ENCODE assay signal across 22 cellular contexts in the genomic region with DNA sequence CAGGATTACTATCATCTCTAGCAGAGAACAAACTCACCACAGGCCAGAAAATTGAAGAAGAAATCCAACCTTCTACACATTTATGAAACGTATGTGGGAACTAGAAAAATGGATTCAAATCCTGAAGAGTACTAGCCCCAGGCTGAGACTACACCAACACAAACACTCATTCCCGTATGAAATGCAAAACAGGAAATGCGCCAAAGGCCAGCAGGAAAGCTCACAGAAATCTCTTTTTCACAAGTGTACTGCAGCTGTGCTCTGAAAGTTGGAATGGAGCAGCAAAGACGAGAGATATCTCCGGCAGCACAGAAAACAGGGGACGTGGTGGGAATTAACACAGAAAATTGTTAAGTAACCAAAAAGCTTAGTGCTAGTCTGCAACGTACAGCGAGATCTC.
DNase-seq lines count a peak whose midpoint lies in the region; ATAC-seq and TF ChIP-seq lines count a peak whose summit lies in the region.
"Had no signal": no experiment of that assay in that cellular context is flagged by ENCODE, and none has a peak within 500 bp of the region (broad histone marks: within the 10 kb centered on the region; RNA-seq: fewer than 3 reads in every experiment).

No MANE protein-coding gene starts in this region.

- no peak for TF ChIP-seq EP300 in ovary (IDR thresholded peaks at IDR 0.05)

- 6 to 12% (median 6%) methylated on average over 8 of the region's 8 CpGs for WGBS in ovary, 3 donors

- H3K4me1 ChIP-seq in left ventricle myocardium inferior (peaks cover 20% of the 10 kb centered on the region), ovary (ENCODE audit: insufficient read depth) (peaks cover 3% of the 10 kb centered on the region)

- H3K4me3 Mint-ChIP-seq in WTC11: 0 out of 2 replicates have a peak overlapping the region, but pooled peaks have one; percentile 2
- H3K4me3 Mint-ChIP-seq: activated B cell treated with CpG ODN at 0.5 μM for 24 hours; activated CD8-positive, alpha-beta T cell treated with anti-CD3 and anti-CD28 coated beads, Interleukin-2, amount 10 ng/mL, durations not matched to agents 7 days and 5 days; activated naive CD8-positive, alpha-beta T cell treated with anti-CD3 and anti-CD28 coated beads for 36 hours; activated T-cell treated with anti-CD3 and anti-CD28 coated beads, Interleukin-2, amount 50 U/mL, for 4 hours; CD8-positive, alpha-beta T cell; dendritic cell treated with granulocyte-macrophage colony-stimulating factor and Interleukin-4, amounts not matched to agents 40 ng/mL and 50 ng/mL, for 4 days had no signal

- H3K27ac Mint-ChIP-seq in WTC11: peak overlapping the region; percentile 89
- H3K27ac Mint-ChIP-seq: activated B cell treated with CpG ODN at 0.5 μM for 24 hours; activated CD8-positive, alpha-beta T cell treated with anti-CD3 and anti-CD28 coated beads, Interleukin-2, amount 10 ng/mL, durations not matched to agents 7 days and 5 days; activated naive CD8-positive, alpha-beta T cell treated with anti-CD3 and anti-CD28 coated beads for 36 hours; CD8-positive, alpha-beta T cell; dendritic cell treated with granulocyte-macrophage colony-stimulating factor and Interleukin-4, amounts not matched to agents 40 ng/mL and 50 ng/mL, for 4 days had no signal

- no peaks in the 10 kb centered on the region for H3K27me3 ChIP-seq in left ventricle myocardium inferior (ENCODE audit: low read depth)
- no peaks in the 10 kb centered on the region for H3K27me3 ChIP-seq in ovary
- H3K27me3 ChIP-seq: brain microvascular endothelial cell, sigmoid colon had no signal

- H3K4me1 Mint-ChIP-seq in WTC11: peaks cover 29% of the 10 kb centered on the region
- H3K4me1 Mint-ChIP-seq: activated B cell treated with CpG ODN at 0.5 μM for 24 hours; activated naive CD8-positive, alpha-beta T cell treated with anti-CD3 and anti-CD28 coated beads for 36 hours had no signal

- no peaks in the 10 kb centered on the region for H3K9me3 Mint-ChIP-seq in WTC11

- H3K9me3 ChIP-seq in left ventricle myocardium inferior (replicated peaks): peaks cover 9% of the 10 kb centered on the region
- no peaks in the 10 kb centered on the region for H3K9me3 ChIP-seq in ovary
- H3K9me3 ChIP-seq: sigmoid colon had no signal

- peak; percentile 34; the same call in 1 of the 2 replicates for ATAC-seq in WTC11
- ATAC-seq: activated CD8-positive, alpha-beta T cell treated with anti-CD3 and anti-CD28 coated beads, Interleukin-2, amount 10 ng/mL, durations not matched to agents 7 days and 5 days; activated T-cell treated with anti-CD3 and anti-CD28 coated beads, Interleukin-2, amount 50 U/mL, for 4 hours; CD8-positive, alpha-beta T cell; stimulated activated naive CD8-positive, alpha-beta T cell treated with anti-CD3 and anti-CD28 coated beads, Interleukin-15, Interleukin-2, amounts not matched to agents 100 U/mL and 50 U/mL, for 24 hours had no signal

- TF ChIP-seq CTCF in WTC11 (IDR thresholded peaks at IDR 0.05) (no peak), left ventricle myocardium inferior (IDR thresholded peaks at IDR 0.05; ENCODE audit: borderline replicate concordance) (no peak), ovary (IDR thresholded peaks at IDR 0.05) (no peak)

- H3K27me3 Mint-ChIP-seq in WTC11 (ENCODE audit: low read depth): no peaks in the 10 kb centered on the region
- H3K27me3 Mint-ChIP-seq: activated B cell treated with CpG ODN at 0.5 μM for 24 hours; activated naive CD8-positive, alpha-beta T cell treated with anti-CD3 and anti-CD28 coated beads for 36 hours; dendritic cell treated with granulocyte-macrophage colony-stimulating factor and Interleukin-4, amounts not matched to agents 40 ng/mL and 50 ng/mL, for 4 days had no signal

- intact Hi-C loops in left ventricle myocardium inferior (cut with micrococcal nuclease) (no loop called here), ovary (cut with DNase I) (no loop called here)

- H3K4me3 ChIP-seq in left ventricle myocardium inferior: no peak overlapping the region
- no peak overlapping the region for H3K4me3 ChIP-seq in ovary
- H3K4me3 ChIP-seq: sigmoid colon had no signal

- no peaks in the 10 kb centered on the region for H3K36me3 Mint-ChIP-seq in WTC11
- H3K36me3 Mint-ChIP-seq: activated naive CD8-positive, alpha-beta T cell treated with anti-CD3 and anti-CD28 coated beads for 36 hours; CD8-positive, alpha-beta T cell had no signal

- CTCF ChIA-PET in WTC11 (lab: Charles Lee): no interaction called here

- POLR2A ChIA-PET in WTC11 (lab: Charles Lee): no interaction called here

- H3K27ac ChIP-seq in left ventricle myocardium inferior (replicated peaks) (peak overlapping the region; percentile 61), ovary (no peak overlapping the region)
- H3K27ac ChIP-seq: brain microvascular endothelial cell, epithelial cell of prostate, sigmoid colon had no signal

- no peaks in the 10 kb centered on the region for H3K36me3 ChIP-seq in left ventricle myocardium inferior
- H3K36me3 ChIP-seq in ovary: no peaks in the 10 kb centered on the region
- H3K36me3 ChIP-seq: brain microvascular endothelial cell, sigmoid colon had no signal

- TF ChIP-seq POLR2A in ovary (IDR thresholded peaks at IDR 0.05): no peak

- peak; percentile 10 for DNase-seq in H4 (ENCODE audit: low spot score)
- no peak for DNase-seq in WTC11 (ENCODE audit: low spot score)
- peak; percentile 15 for DNase-seq in left ventricle myocardium inferior
- DNase-seq in ovary: peak; percentile 13 to 47 (median 20)
- no peak for DNase-seq in NCI-H1436 (lab: John Stamatoyannopoulos, UW)
- no peak for DNase-seq in NCI-H524 treated with DMSO at 0.1 percent for 48 hours (lab: John Stamatoyannopoulos, UW)
- DNase-seq in NCI-H128 (lab: John Stamatoyannopoulos, UW; ENCODE audit: unreplicated experiment): no peak
- DNase-seq in DMS 273 (lab: John Stamatoyannopoulos, UW; ENCODE audit: unreplicated experiment): no peak
- DNase-seq: activated B cell treated with CpG ODN at 0.5 μM for 24 hours; activated CD8-positive, alpha-beta T cell treated with anti-CD3 and anti-CD28 coated beads, Interleukin-2, amount 10 ng/mL, durations not matched to agents 7 days and 5 days; activated naive CD8-positive, alpha-beta T cell treated with anti-CD3 and anti-CD28 coated beads for 36 hours; activated T-cell treated with anti-CD3 and anti-CD28 coated beads, Interleukin-2, amount 50 U/mL, for 4 hours; brain microvascular endothelial cell; CD8-positive, alpha-beta T cell; H7; islet precursor cell; NCI-H2029; NCI-H446; sigmoid colon; stimulated activated naive CD8-positive, alpha-beta T cell treated with anti-CD3 and anti-CD28 coated beads, Interleukin-15, Interleukin-2, amounts not matched to agents 100 U/mL and 50 U/mL, for 24 hours had no signal

TF ChIP-seq in WTC11, 78 proteins besides CTCF, POLR2A, EP300 and RAD21 (continues in another document):
- TF ChIP-seq SOX15 (CRISPR knock-in tag; IDR thresholded peaks at IDR 0.05) (no peak), ZNF396 (CRISPR knock-in tag; IDR thresholded peaks at IDR 0.05; ENCODE audit: borderline replicate concordance) (no peak)
- TF ChIP-seq, protein P1, sequence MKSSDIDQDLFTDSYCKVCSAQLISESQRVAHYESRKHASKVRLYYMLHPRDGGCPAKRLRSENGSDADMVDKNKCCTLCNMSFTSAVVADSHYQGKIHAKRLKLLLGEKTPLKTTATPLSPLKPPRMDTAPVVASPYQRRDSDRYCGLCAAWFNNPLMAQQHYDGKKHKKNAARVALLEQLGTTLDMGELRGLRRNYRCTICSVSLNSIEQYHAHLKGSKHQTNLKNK (CRISPR knock-in tag; IDR thresholded peaks at IDR 0.05): no peak
- TF ChIP-seq, protein P2, sequence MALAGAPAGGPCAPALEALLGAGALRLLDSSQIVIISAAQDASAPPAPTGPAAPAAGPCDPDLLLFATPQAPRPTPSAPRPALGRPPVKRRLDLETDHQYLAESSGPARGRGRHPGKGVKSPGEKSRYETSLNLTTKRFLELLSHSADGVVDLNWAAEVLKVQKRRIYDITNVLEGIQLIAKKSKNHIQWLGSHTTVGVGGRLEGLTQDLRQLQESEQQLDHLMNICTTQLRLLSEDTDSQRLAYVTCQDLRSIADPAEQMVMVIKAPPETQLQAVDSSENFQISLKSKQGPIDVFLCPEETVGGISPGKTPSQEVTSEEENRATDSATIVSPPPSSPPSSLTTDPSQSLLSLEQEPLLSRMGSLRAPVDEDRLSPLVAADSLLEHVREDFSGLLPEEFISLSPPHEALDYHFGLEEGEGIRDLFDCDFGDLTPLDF (CRISPR knock-in tag; IDR thresholded peaks at IDR 0.05): no peak
- TF ChIP-seq, protein P3, sequence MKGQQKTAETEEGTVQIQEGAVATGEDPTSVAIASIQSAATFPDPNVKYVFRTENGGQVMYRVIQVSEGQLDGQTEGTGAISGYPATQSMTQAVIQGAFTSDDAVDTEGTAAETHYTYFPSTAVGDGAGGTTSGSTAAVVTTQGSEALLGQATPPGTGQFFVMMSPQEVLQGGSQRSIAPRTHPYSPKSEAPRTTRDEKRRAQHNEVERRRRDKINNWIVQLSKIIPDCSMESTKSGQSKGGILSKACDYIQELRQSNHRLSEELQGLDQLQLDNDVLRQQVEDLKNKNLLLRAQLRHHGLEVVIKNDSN (CRISPR knock-in tag; IDR thresholded peaks at IDR 0.05): no peak
- TF ChIP-seq, protein P4, sequence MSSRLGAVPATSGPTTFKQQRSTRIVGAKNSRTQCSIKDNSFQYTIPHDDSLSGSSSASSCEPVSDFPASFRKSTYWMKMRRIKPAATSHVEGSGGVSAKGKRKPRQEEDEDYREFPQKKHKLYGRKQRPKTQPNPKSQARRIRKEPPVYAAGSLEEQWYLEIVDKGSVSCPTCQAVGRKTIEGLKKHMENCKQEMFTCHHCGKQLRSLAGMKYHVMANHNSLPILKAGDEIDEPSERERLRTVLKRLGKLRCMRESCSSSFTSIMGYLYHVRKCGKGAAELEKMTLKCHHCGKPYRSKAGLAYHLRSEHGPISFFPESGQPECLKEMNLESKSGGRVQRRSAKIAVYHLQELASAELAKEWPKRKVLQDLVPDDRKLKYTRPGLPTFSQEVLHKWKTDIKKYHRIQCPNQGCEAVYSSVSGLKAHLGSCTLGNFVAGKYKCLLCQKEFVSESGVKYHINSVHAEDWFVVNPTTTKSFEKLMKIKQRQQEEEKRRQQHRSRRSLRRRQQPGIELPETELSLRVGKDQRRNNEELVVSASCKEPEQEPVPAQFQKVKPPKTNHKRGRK (CRISPR knock-in tag; IDR thresholded peaks at IDR 0.05; ENCODE audit: borderline replicate concordance): no peak
- TF ChIP-seq, protein P5, sequence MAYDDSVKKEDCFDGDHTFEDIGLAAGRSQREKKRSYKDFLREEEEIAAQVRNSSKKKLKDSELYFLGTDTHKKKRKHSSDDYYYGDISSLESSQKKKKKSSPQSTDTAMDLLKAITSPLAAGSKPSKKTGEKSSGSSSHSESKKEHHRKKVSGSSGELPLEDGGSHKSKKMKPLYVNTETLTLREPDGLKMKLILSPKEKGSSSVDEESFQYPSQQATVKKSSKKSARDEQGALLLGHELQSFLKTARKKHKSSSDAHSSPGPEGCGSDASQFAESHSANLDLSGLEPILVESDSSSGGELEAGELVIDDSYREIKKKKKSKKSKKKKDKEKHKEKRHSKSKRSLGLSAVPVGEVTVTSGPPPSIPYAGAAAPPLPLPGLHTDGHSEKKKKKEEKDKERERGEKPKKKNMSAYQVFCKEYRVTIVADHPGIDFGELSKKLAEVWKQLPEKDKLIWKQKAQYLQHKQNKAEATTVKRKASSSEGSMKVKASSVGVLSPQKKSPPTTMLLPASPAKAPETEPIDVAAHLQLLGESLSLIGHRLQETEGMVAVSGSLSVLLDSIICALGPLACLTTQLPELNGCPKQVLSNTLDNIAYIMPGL (CRISPR knock-in tag; IDR thresholded peaks at IDR 0.05): no peak

Comparison
In these comparisons a context has a peak if more than half of its experiments do, and no peak if none do; other contexts are left out.
1. DNase-seq: peak in H4 (single experiment), left ventricle myocardium inferior (single experiment) and ovary (5 of 5); none in WTC11 (single experiment), NCI-H1436 (single experiment), NCI-H524 treated with DMSO at 0.1 percent for 48 hours (single experiment), NCI-H128 (single experiment) and DMS 273 (single experiment).